In the genomic region with DNA sequence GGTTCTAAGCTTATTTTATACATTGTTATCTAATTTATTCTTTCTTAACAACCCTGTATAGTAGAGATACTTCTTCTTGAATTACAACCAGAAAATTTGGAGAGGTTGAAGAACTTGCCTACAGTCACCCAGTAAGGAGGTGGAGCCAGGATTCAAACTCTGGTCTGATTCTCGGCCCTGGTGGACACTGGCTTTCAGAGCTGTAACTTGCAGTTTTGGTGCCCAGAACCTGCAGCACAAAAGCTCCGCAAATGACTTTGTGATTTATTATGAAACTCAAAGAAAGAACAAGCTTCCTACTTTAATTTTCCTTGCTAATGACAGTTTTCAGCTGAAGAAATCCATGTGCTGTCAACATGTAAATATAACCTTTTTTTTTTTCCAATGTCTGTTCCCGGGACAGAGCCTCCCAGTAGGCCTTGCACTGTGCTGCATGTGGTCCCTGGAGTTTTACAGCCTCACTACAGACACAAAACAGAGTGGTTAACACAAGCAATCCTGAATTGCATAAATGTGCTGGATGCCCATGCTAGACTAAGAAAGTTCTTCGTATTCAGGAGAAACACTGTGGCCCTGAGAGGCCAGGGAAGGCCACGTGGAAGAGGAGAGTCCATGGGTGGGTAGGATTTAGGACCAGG, we compare ENCODE assay signal across 13 cellular contexts.
DNase-seq lines count a peak whose midpoint lies in the region; ATAC-seq and TF ChIP-seq lines count a peak whose summit lies in the region.
"Had no signal": no experiment of that assay in that cellular context is flagged by ENCODE, and none has a peak within 500 bp of the region (broad histone marks: within the 10 kb centered on the region; RNA-seq: fewer than 3 reads in every experiment).

No MANE protein-coding gene starts in this region.

- no peak overlapping the region for H2AFZ ChIP-seq in mammary epithelial cell (ENCODE audit: low read depth, low read length)

- dilution Hi-C loops in mammary epithelial cell (cut with HindIII; ENCODE audit: low sequenced_read_pairs) = no loop called here

- H3K27me3 ChIP-seq in breast epithelium = no peaks in the 10 kb centered on the region
- H3K27me3 ChIP-seq in mammary epithelial cell (ENCODE audit: insufficient read depth, low read length) = no peaks in the 10 kb centered on the region
- H3K27me3 ChIP-seq in right cardiac atrium (ENCODE audit: control insufficient read depth, insufficient read depth) = no peaks in the 10 kb centered on the region

- 63% methylated on average over 5 of the region's 5 CpGs for WGBS in mammary epithelial cell (ENCODE audit: low coverage, missing lambda C conversion rate)
- WGBS in right cardiac atrium = 56% methylated on average over 5 of the region's 5 CpGs

- H3K4me1 ChIP-seq in breast epithelium (no peaks in the 10 kb centered on the region), mammary epithelial cell (ENCODE audit: insufficient read depth, low read length) (no peaks in the 10 kb centered on the region), right cardiac atrium (ENCODE audit: control insufficient read depth, insufficient read depth, low read length) (peaks cover 20% of the 10 kb centered on the region)
- H3K4me1 ChIP-seq: A549 had no signal

- TF ChIP-seq POLR2A in breast epithelium (IDR thresholded peaks at IDR 0.05) = no peak

- H3K27ac Mint-ChIP-seq in progenitor cell of endocrine pancreas = peak overlapping the region; percentile 21
- H3K27ac Mint-ChIP-seq: activated CD8-positive, alpha-beta memory T cell treated with anti-CD3 and anti-CD28 coated beads, Interleukin-2, amount 10 ng/mL, durations not matched to agents 7 days and 5 days had no signal

- CTCF ChIA-PET in mammary epithelial cell (lab: Charles Lee; ENCODE audit: low non-redundant PET) = no interaction called here

- no peaks in the 10 kb centered on the region for H3K9me3 Mint-ChIP-seq in progenitor cell of endocrine pancreas (ENCODE audit: low read depth)
- H3K9me3 Mint-ChIP-seq: central memory CD8-positive, alpha-beta T cell had no signal

- H3K4me3 ChIP-seq in breast epithelium (no peak overlapping the region), mammary epithelial cell (replicated peaks in 1 of 3; ENCODE audit: insufficient read depth in 1 of 3, low read depth in 2 of 3, low read length in 3 of 3) (no peak overlapping the region), right cardiac atrium (ENCODE audit: low read length) (no peak overlapping the region)
- H3K4me3 ChIP-seq: A549 had no signal

- H3K4me3 Mint-ChIP-seq in progenitor cell of endocrine pancreas (ENCODE audit: low read depth) = no peak overlapping the region
- H3K4me3 Mint-ChIP-seq: activated CD8-positive, alpha-beta memory T cell treated with anti-CD3 and anti-CD28 coated beads, Interleukin-2, amount 10 ng/mL, durations not matched to agents 7 days and 5 days; central memory CD8-positive, alpha-beta T cell had no signal

- H3K4me1 Mint-ChIP-seq in progenitor cell of endocrine pancreas (ENCODE audit: low read depth) = peaks cover 6% of the 10 kb centered on the region
- H3K4me1 Mint-ChIP-seq: activated CD8-positive, alpha-beta memory T cell treated with anti-CD3 and anti-CD28 coated beads, Interleukin-2, amount 10 ng/mL, durations not matched to agents 7 days and 5 days; central memory CD8-positive, alpha-beta T cell had no signal

- H3K27me3 Mint-ChIP-seq in progenitor cell of endocrine pancreas = no peaks in the 10 kb centered on the region

- H3K4me2 ChIP-seq in mammary epithelial cell (ENCODE audit: insufficient read depth, low read depth, low read length) = no peak overlapping the region
- H3K4me2 ChIP-seq: A549 had no signal

- no peak for DNase-seq in breast epithelium (ENCODE audit: low spot score in 2 of 2)
- no peak for DNase-seq in mammary epithelial cell
- DNase-seq in right cardiac atrium = peak in 1 of 3 donors; percentile 62
- no peak for DNase-seq in progenitor cell of endocrine pancreas (ENCODE audit: low spot score, unreplicated experiment)
- DNase-seq in A172 (ENCODE audit: low spot score) = no peak
- DNase-seq in NCI-H345 treated with DMSO at 0.1 percent for 48 hours (lab: John Stamatoyannopoulos, UW; ENCODE audit: unreplicated experiment) = no peak
- DNase-seq in stimulated activated naive CD8-positive, alpha-beta T cell treated with anti-CD3 and anti-CD28 coated beads, Interleukin-15, Interleukin-2, amounts not matched to agents 100 U/mL and 50 U/mL, for 24 hours = no peak
- DNase-seq: activated CD8-positive, alpha-beta memory T cell treated with anti-CD3 and anti-CD28 coated beads, Interleukin-2, amount 10 ng/mL, durations not matched to agents 7 days and 5 days; activated naive CD4-positive, alpha-beta T cell treated with Interleukin-2 at 50 U/mL for 16 hours; NCI-H2081 had no signal

- no peak for TF ChIP-seq CTCF in breast epithelium (IDR thresholded peaks at IDR 0.05)
- no peak for TF ChIP-seq CTCF in mammary epithelial cell (conservative IDR thresholded peaks at IDR 0.05 in 1 of 2, IDR thresholded peaks at IDR 0.05 in 1 of 2; ENCODE audit: extremely low read depth in 1 of 2, insufficient read depth in 1 of 2, low read depth in 1 of 2, low read length in 2 of 2)
- no peak for TF ChIP-seq CTCF in progenitor cell of endocrine pancreas (IDR thresholded peaks at IDR 0.05; ENCODE audit: unreplicated experiment)

- no peaks in the 10 kb centered on the region for H3K79me2 ChIP-seq in mammary epithelial cell (ENCODE audit: insufficient read depth, low read length)

- in situ Hi-C loops in mammary epithelial cell (cut with MboI; ENCODE audit: low sequenced_read_pairs in 2 of 2) = no loop called here

- no peaks in the 10 kb centered on the region for H3K36me3 Mint-ChIP-seq in progenitor cell of endocrine pancreas (ENCODE audit: insufficient read depth)
- H3K36me3 Mint-ChIP-seq: activated CD8-positive, alpha-beta memory T cell treated with anti-CD3 and anti-CD28 coated beads, Interleukin-2, amount 10 ng/mL, durations not matched to agents 7 days and 5 days had no signal

- intact Hi-C loops in breast epithelium (cut with DNase I; ENCODE audit: low total_unique reads) (no loop called here), mammary epithelial cell (cut with micrococcal nuclease) (no loop called here), right cardiac atrium (cut with DNase I) (no loop called here)

- no peaks in the 10 kb centered on the region for H4K20me1 ChIP-seq in mammary epithelial cell (ENCODE audit: insufficient read depth, low read length)

- ATAC-seq in right cardiac atrium (peak; percentile 40 to 45), HG02840 (IDR thresholded peaks at IDR 0.05; ENCODE audit: low FRiP score, unreplicated experiment) (no peak)
- no peak for ATAC-seq in stimulated activated naive CD8-positive, alpha-beta T cell treated with anti-CD3 and anti-CD28 coated beads, Interleukin-15, Interleukin-2, amounts not matched to agents 100 U/mL and 50 U/mL, for 24 hours
- ATAC-seq: A549; activated CD8-positive, alpha-beta memory T cell treated with anti-CD3 and anti-CD28 coated beads, Interleukin-2, amount 10 ng/mL, durations not matched to agents 7 days and 5 days had no signal

- no peaks in the 10 kb centered on the region for H3K36me3 ChIP-seq in breast epithelium
- H3K36me3 ChIP-seq in mammary epithelial cell (ENCODE audit: insufficient read depth, low read length) = no peaks in the 10 kb centered on the region

- no peak overlapping the region for H3K9ac ChIP-seq in mammary epithelial cell (ENCODE audit: insufficient read depth, low read length)

- H3K27ac ChIP-seq in breast epithelium = peak overlapping the region; percentile 70 to 77
- no peak overlapping the region for H3K27ac ChIP-seq in mammary epithelial cell (ENCODE audit: insufficient read depth, low read depth, low read length)
- H3K27ac ChIP-seq in right cardiac atrium (ENCODE audit: low read length) = peak overlapping the region; percentile 100
- H3K27ac ChIP-seq: A549 had no signal

- no TSS peak for BruUV-seq in mammary epithelial cell (replicated peaks; lab: Mats Ljungman, UMichigan)

- no peaks in the 10 kb centered on the region for H3K9me3 ChIP-seq in breast epithelium
- no peaks in the 10 kb centered on the region for H3K9me3 ChIP-seq in mammary epithelial cell (replicated peaks; ENCODE audit: insufficient read depth, low read length)
- no peaks in the 10 kb centered on the region for H3K9me3 ChIP-seq in right cardiac atrium (ENCODE audit: control insufficient read depth, low read length)
- H3K9me3 ChIP-seq: A549 had no signal

Comparison
In these comparisons a context has a peak if more than half of its experiments do, and no peak if none do; other contexts are left out.
1. ATAC-seq: peak in right cardiac atrium (2 of 2); none in HG02840 (single experiment) and stimulated activated naive CD8-positive, alpha-beta T cell treated with anti-CD3 and anti-CD28 coated beads, Interleukin-15, Interleukin-2, amounts not matched to agents 100 U/mL and 50 U/mL, for 24 hours (single experiment).